In genomic region chr14:73743431-73743931, GRCh38 we compare ENCODE assay signal across 8 cellular contexts.
DNase-seq lines count a peak whose midpoint lies in the region; ATAC-seq, FAIRE-seq and TF ChIP-seq lines count a peak whose summit lies in the region.

No MANE protein-coding gene starts in this region.

- no peaks in the 10 kb centered on the region for H3K9me3 ChIP-seq in DND-41 (ENCODE audit: insufficient read depth, low read length, severe bottlenecking)
- no peaks in the 10 kb centered on the region for H3K9me3 ChIP-seq in HEK293 (ENCODE audit: control insufficient read depth, insufficient read depth, low read depth, low read length)
- H3K9me3 ChIP-seq in tibial artery, result no peaks in the 10 kb centered on the region
- no peaks in the 10 kb centered on the region for H3K9me3 ChIP-seq in WERI-Rb-1 (ENCODE audit: severe bottlenecking)

- peaks cover 95% of the 10 kb centered on the region for H3K79me2 ChIP-seq in DND-41 (ENCODE audit: insufficient read depth, low read length)

- H3K4me3 ChIP-seq in DND-41 (ENCODE audit: low read depth in 1 of 2, low read length in 2 of 2) (peak overlapping the region in 1 of 2 experiments; percentile 37; a peak in 2 of 4 replicates), HEK293 (ENCODE audit: low read depth, low read length) (no peak overlapping the region), tibial artery (no peak overlapping the region), WERI-Rb-1 (ENCODE audit: low read depth, low read length) (no peak overlapping the region)

- H3K27me3 ChIP-seq in DND-41 (ENCODE audit: insufficient read depth, low read length, poor library complexity) (no peaks in the 10 kb centered on the region), tibial artery (no peaks in the 10 kb centered on the region), WERI-Rb-1 (ENCODE audit: insufficient read depth, low read depth, severe bottlenecking) (no peaks in the 10 kb centered on the region)

- H3K4me2 ChIP-seq in DND-41 (ENCODE audit: insufficient read depth, low read length), result peak overlapping the region; percentile 75

- no peak for FAIRE-seq in RCC 7860 (lab: Jason Lieb, UNC)

- H3K27ac ChIP-seq in DND-41 (ENCODE audit: low read length) (peak overlapping the region; percentile 94), HEK293 (ENCODE audit: extremely low read depth, low read depth, low read length) (no peak overlapping the region), tibial artery (peak overlapping the region; percentile 86 to 96), WERI-Rb-1 (no peak overlapping the region)

- peaks cover 71% of the 10 kb centered on the region for H3K4me1 ChIP-seq in DND-41 (ENCODE audit: insufficient read depth, low read length)
- H3K4me1 ChIP-seq in HEK293 (ENCODE audit: control insufficient read depth, insufficient read depth, low read length), result peaks cover 22% of the 10 kb centered on the region
- peaks cover 37 to 100% (median 96%) of the 10 kb centered on the region in 4 donors for H3K4me1 ChIP-seq in tibial artery

- POLR2A ChIA-PET in HEK293 (lab: Yijun Ruan, JAX), result interaction anchor here (1.4 to 1.7 kb wide), 2 partner anchors 12 to 16 kb away, joined by 4 to 5 read pairs; a partner anchor contains a TSS

- peak; percentile 86 for DNase-seq in DND-41
- peak; percentile 43 for DNase-seq in RCC 7860 (ENCODE audit: low spot score)
- DNase-seq in activated naive CD8-positive, alpha-beta T cell treated with anti-CD3 and anti-CD28 coated beads, Interleukin-2, amount 50 U/mL, for 16 hours (ENCODE audit: low read depth, low spot score), result peak; percentile 40
- peak; percentile 61 for DNase-seq in medulla oblongata (ENCODE audit: extremely low spot score)
- no peak for DNase-seq in tibial artery
- no peak for DNase-seq in NCI-H345 (lab: John Stamatoyannopoulos, UW)
- no peak for DNase-seq in WERI-Rb-1

- peaks cover 74% of the 10 kb centered on the region for H4K20me1 ChIP-seq in DND-41 (ENCODE audit: insufficient read depth, low read length)

- peaks cover 23% of the 10 kb centered on the region for H3K36me3 ChIP-seq in DND-41 (ENCODE audit: insufficient read depth, low read length)
- peaks cover 0 to 20% of the 10 kb centered on the region in 2 experiments; a peak in 1 of 3 replicates for H3K36me3 ChIP-seq in HEK293 (ENCODE audit: control insufficient read depth in 2 of 2, insufficient read depth in 1 of 2, low read length in 2 of 2)
- peaks cover 8 to 19% (median 14%) of the 10 kb centered on the region in 3 donors for H3K36me3 ChIP-seq in tibial artery
- peaks cover 6% of the 10 kb centered on the region for H3K36me3 ChIP-seq in WERI-Rb-1

- no peak overlapping the region for H2AFZ ChIP-seq in DND-41 (ENCODE audit: low read depth, low read length)

- ATAC-seq in DND-41 (ENCODE audit: insufficient read depth, low read depth), result peak; percentile 74

- peak overlapping the region; percentile 61 for H3K9ac ChIP-seq in DND-41 (ENCODE audit: low read depth, low read length)

- intact Hi-C loops in tibial artery (cut with DNase I; ENCODE audit: low total_unique reads), result no loop called here

- TF ChIP-seq CTCF in DND-41 (IDR thresholded peaks at IDR 0.05; ENCODE audit: borderline replicate concordance, extremely low read depth, low read length, poor library complexity, severe bottlenecking) (no peak), HEK293 (tag by site-specific recombination; IDR thresholded peaks at IDR 0.05) (no peak), tibial artery (IDR thresholded peaks at IDR 0.05) (no peak), WERI-Rb-1 (IDR thresholded peaks at IDR 0.05; ENCODE audit: low read depth, low read length) (no peak)

- CTCF ChIA-PET in HEK293 (lab: Yijun Ruan, JAX), result interaction anchor here (0.6 to 4.5 kb wide), 5 partner anchors 11 to 266 kb away, joined by 3 to 27 read pairs (median 4); partner anchors contain the start of gene ACOT2

TF ChIP-seq in HEK293, 187 proteins besides CTCF, POLR2A, EP300 and RAD21:
- peak; percentile 71 for TF ChIP-seq ZNF513 (tag by site-specific recombination; IDR thresholded peaks at IDR 0.05)
- no peak for TF ChIP-seq ELK4 (IDR thresholded peaks at IDR 0.05; ENCODE audit: borderline replicate concordance, low read depth, low read length)

Comparison
In these comparisons a context has a peak if more than half of its experiments do, and no peak if none do; other contexts are left out.
1. DNase-seq: peak in DND-41 (single experiment), RCC 7860 (single experiment), activated naive CD8-positive, alpha-beta T cell treated with anti-CD3 and anti-CD28 coated beads, Interleukin-2, amount 50 U/mL, for 16 hours (single experiment) and medulla oblongata (single experiment); none in tibial artery (0 of 2), NCI-H345 (single experiment) and WERI-Rb-1 (single experiment).
2. H3K27ac ChIP-seq: peak in DND-41 (single experiment) and tibial artery (2 of 2); none in HEK293 (single experiment) and WERI-Rb-1 (single experiment).